ENCODE assay signal across 8 cellular contexts in the genomic region with DNA sequence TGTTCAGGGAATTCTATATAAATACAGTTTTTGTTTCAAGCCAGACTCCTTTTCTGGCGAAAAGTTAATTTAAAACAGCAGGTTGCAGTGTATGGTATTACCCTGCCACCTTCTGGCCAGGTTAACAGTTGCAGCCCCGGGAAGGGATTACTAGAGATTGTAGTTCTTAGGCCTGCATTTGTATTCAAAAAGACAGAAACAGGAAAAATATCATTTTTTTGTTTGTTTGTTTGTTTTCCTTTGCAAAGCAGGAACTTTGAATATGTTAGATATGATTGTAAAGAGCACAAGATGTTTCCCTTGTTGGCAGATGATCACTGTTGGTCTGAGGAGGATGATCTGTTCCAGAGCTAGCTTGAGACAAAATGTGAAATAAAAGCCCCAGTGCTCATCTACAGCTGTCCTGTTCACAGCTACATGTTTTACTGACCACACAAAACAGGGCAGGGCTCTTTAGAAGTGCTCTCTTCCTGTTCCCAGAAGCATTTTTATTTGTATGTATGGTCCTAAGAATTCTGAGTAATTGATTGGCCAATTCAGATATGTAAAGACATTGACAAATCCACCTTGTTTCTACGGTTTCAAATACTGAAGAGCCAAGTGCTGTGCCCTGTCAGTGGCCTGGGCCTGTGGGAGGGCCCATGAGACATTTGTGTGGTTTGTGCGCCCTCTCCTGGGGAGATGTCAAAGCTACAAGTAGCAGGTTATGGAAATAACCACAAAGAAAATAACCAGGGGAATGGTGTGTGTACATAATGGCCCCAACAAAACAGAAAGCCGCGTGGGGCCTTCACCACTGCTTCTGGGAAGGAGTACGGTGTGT.
DNase-seq lines count a peak whose midpoint lies in the region; ATAC-seq lines count a peak whose summit lies in the region.

No MANE protein-coding gene starts in this region.

- H3K4me1 ChIP-seq in NT2/D1 (ENCODE audit: insufficient read depth, insufficient read length) (no peaks in the 10 kb centered on the region), muscle layer of duodenum (ENCODE audit: control insufficient read depth in 1 of 2, insufficient read depth in 2 of 2, low read length in 2 of 2) (peaks cover 0 to 11% of the 10 kb centered on the region in 2 donors)

- peak; percentile 71 for DNase-seq in COLO829 (ENCODE audit: low spot score)
- DNase-seq in NT2/D1 (ENCODE audit: low read depth, low spot score): no peak
- DNase-seq in activated CD8-positive, alpha-beta memory T cell treated with anti-CD3 and anti-CD28 coated beads, Interleukin-2, amount 50 U/mL, for 48 hours: peak; percentile 86
- peak; percentile 26 for DNase-seq in epithelial cell of prostate (ENCODE audit: low read depth, low spot score)
- peak; percentile 57 for DNase-seq in stimulated activated CD8-positive, alpha-beta memory T cell treated with anti-CD3 and anti-CD28 coated beads, Interleukin-7, amount 100 ng/mL, for 24 hours (ENCODE audit: low read depth)

- no peaks in the 10 kb centered on the region for H3K9me3 ChIP-seq in NT2/D1 (ENCODE audit: insufficient read depth, low read length)
- H3K9me3 ChIP-seq in muscle layer of duodenum (ENCODE audit: control insufficient read depth in 1 of 2, low read length in 2 of 2): no peaks in the 10 kb centered on the region

- peaks cover 81% of the 10 kb centered on the region for H3K36me3 ChIP-seq in NT2/D1 (ENCODE audit: insufficient read depth, insufficient read length, low read length)
- peaks cover 11 to 35% of the 10 kb centered on the region in 2 donors for H3K36me3 ChIP-seq in muscle layer of duodenum (ENCODE audit: control insufficient read depth in 1 of 2, insufficient read depth in 2 of 2, low read length in 2 of 2)

- peak overlapping the region; percentile 9 for H3K9ac ChIP-seq in NT2/D1 (ENCODE audit: insufficient read length, low read depth)

- H3K27ac ChIP-seq in epithelial cell of prostate (peak overlapping the region; percentile 31), muscle layer of duodenum (ENCODE audit: low read length) (peak overlapping the region; percentile 30)

- H3K27me3 ChIP-seq in NT2/D1 (ENCODE audit: insufficient read depth, insufficient read length) (no peaks in the 10 kb centered on the region), muscle layer of duodenum (ENCODE audit: low read depth, low read length) (no peaks in the 10 kb centered on the region)

- H3K4me3 ChIP-seq in NT2/D1 (ENCODE audit: insufficient read length, low read depth) (no peak overlapping the region), muscle layer of duodenum (ENCODE audit: low read depth in 1 of 2, low read length in 2 of 2) (no peak overlapping the region)

- peak; percentile 93 for ATAC-seq in GM19455 (IDR thresholded peaks at IDR 0.05; ENCODE audit: unreplicated experiment)
- ATAC-seq in HG03558 (IDR thresholded peaks at IDR 0.05; ENCODE audit: extremely low read depth, unreplicated experiment): peak; percentile 81
